10 cellular contexts compared by ENCODE assay signal in the genomic region with DNA sequence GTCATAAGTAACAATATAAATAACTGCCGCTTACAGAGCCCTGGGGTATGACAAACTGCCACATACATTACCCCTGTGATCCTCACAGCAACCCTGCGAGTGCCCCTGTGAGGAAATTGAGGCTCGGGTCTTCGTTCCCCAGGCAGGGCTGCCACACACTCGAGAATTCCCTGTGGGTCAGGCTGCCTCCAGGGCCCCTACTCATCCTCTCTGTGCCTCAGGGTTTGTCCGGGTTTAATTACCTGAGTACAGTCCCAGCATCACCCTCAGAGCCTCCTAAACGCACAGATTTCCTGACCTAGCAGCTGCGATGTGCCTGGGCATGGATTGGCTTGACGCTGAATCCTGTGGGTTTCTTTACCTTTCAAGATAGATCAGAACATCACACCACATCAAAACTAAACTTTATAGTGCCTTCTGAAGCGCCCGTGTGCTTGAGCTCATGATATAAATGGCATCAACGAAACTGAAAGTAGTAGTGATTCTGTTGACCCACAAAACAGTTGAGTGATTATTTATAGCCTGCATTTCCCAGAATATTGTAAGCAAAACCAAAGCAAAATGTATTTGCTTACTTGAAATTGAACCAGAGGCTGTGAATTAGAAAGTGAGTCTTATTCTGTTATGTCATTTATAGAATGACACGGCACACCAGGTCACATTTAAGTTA. TPM values are rescaled to one million over a fixed set of nuclear protein-coding genes. Genes with fewer than 3 reads are reported as not detected.
DNase-seq lines count a peak whose midpoint lies in the region; ATAC-seq and TF ChIP-seq lines count a peak whose summit lies in the region.
"Had no signal": no experiment of that assay in that cellular context is flagged by ENCODE, and none has a peak within 500 bp of the region (broad histone marks: within the 10 kb centered on the region; RNA-seq: fewer than 3 reads in every experiment).

No MANE protein-coding gene starts in this region.

- no peaks in the 10 kb centered on the region for H3F3A ChIP-seq in GM23248 (ENCODE audit: insufficient read depth)

- no peak overlapping the region for H3K4me2 ChIP-seq in GM23248 (ENCODE audit: unreplicated experiment)

- 65 to 72% methylated on average over 13 of the region's 13 CpGs for WGBS in GM23248 (ENCODE audit: low coverage in 1 of 2, low lambda C conversion rate in 2 of 2, missing lambda C conversion rate in 2 of 2), 2 experiments

- H3K27ac Mint-ChIP-seq in T-helper 17 cell = peak overlapping the region; percentile 93

- peak overlapping the region; percentile 86 for H3K4me3 Mint-ChIP-seq in T-helper 17 cell
- H3K4me3 Mint-ChIP-seq: nephron had no signal

- H3K9me3 ChIP-seq in T-helper 17 cell (ENCODE audit: control insufficient read depth, low read length, poor library complexity, severe bottlenecking) (no peaks in the 10 kb centered on the region), MG63 (no peaks in the 10 kb centered on the region), GM23248 (ENCODE audit: low read depth) (no peaks in the 10 kb centered on the region)
- H3K9me3 ChIP-seq: SJSA1 had no signal

- no peaks in the 10 kb centered on the region for H3K79me2 ChIP-seq in GM23248 (ENCODE audit: insufficient read depth)

- H3K36me3 Mint-ChIP-seq in T-helper 17 cell (ENCODE audit: low read depth) = no peaks in the 10 kb centered on the region

- H3K36me3 ChIP-seq in brain microvascular endothelial cell (replicated peaks) (no peaks in the 10 kb centered on the region), MG63 (no peaks in the 10 kb centered on the region), GM23248 (ENCODE audit: low read depth) (no peaks in the 10 kb centered on the region)
- H3K36me3 ChIP-seq: SJSA1 had no signal

- H3K27me3 Mint-ChIP-seq in T-helper 17 cell = no peaks in the 10 kb centered on the region

- H3K4me1 ChIP-seq in GM23248 (ENCODE audit: insufficient read depth) = 0 out of 2 replicates have a peak, but pooled peaks cover 5% of the 10 kb centered on the region

- ATAC-seq in T-helper 17 cell = peak; percentile 92

- H3K4me1 Mint-ChIP-seq in T-helper 17 cell = peaks cover 33% of the 10 kb centered on the region

- H3K27me3 ChIP-seq in brain microvascular endothelial cell (replicated peaks) (no peaks in the 10 kb centered on the region), MG63 (no peaks in the 10 kb centered on the region), GM23248 (replicated peaks; ENCODE audit: insufficient read depth) (peaks cover 9% of the 10 kb centered on the region; the same call in 1 of the 2 replicates)
- H3K27me3 ChIP-seq: SJSA1 had no signal

- H3K27ac ChIP-seq in brain microvascular endothelial cell (no peak overlapping the region), GM23248 (no peak overlapping the region)
- H3K27ac ChIP-seq: SJSA1 had no signal

- TF ChIP-seq CTCF in brain microvascular endothelial cell (IDR thresholded peaks at IDR 0.05; ENCODE audit: low read depth, low read length, missing control alignments) = no peak

- H3K9ac ChIP-seq in GM23248 = no peak overlapping the region

- in situ Hi-C loops in brain microvascular endothelial cell (cut with HindIII; ENCODE audit: low pct_ligation_motif_present, low sequenced_read_pairs) (no loop called here), GM23248 (cut with MboI) (no loop called here)

- H3K4me3 ChIP-seq in brain microvascular endothelial cell (ENCODE audit: low read depth, low read length) (no peak overlapping the region), MG63 (no peak overlapping the region), GM23248 (no peak overlapping the region)
- H3K4me3 ChIP-seq: SJSA1 had no signal

- H2AFZ ChIP-seq in GM23248 = no peak overlapping the region

- no peaks in the 10 kb centered on the region for H4K20me1 ChIP-seq in GM23248 (ENCODE audit: insufficient read depth)

- H3K9me2 ChIP-seq in GM23248 (ENCODE audit: insufficient read depth) = no peaks in the 10 kb centered on the region

- DNase-seq in NCI-H2196 (lab: John Stamatoyannopoulos, UW; ENCODE audit: unreplicated experiment) = peak; percentile 22
- DNase-seq in NCI-H2196 treated with DMSO at 0.1 percent for 48 hours (lab: John Stamatoyannopoulos, UW; ENCODE audit: unreplicated experiment) = no peak
- DNase-seq in T-helper 17 cell = peak in 2 of 3 donors; percentile 32 to 37
- DNase-seq in effector CD4-positive, alpha-beta T cell = peak; percentile 40
- DNase-seq in stimulated activated CD4-positive, alpha-beta T cell treated with anti-CD3 and anti-CD28 coated beads, Interleukin-2, amount 100 ng/mL, for 48 hours = peak; percentile 32 to 36
- DNase-seq in brain microvascular endothelial cell = no peak
- DNase-seq in MG63 = no peak
- DNase-seq in GM23248 = no peak

RNA-seq across cellular contexts. Expression of a gene that starts 14.0 kb away (rescaled TPM):
- 10 to 100 TPM; 21.0 to 24.0 TPM for total RNA-seq in T-helper 17 cell
- total RNA-seq in MG63 (2014; rRNA removed; shearing (Covaris generic); ENCODE audit: low replicate concordance) = 2.1 and 5.0 TPM in 2 replicates
- not detected in 2 replicates for total RNA-seq in GM23248 (2014; rRNA removed; shearing (Covaris generic))
- polyA plus RNA-seq in GM23248 (2016; fragmentation: Nextera tagmentation; extraction: Ambion mirVana) = 0.23 TPM in 1 of 2 replicates, not detected in the other

RNA-seq across cellular contexts. Expression of a gene that starts 31.6 kb away (rescaled TPM):
- total RNA-seq in T-helper 17 cell = under 1 TPM in 1 of 2 donors, not detected in 1; 0.47 TPM
- not detected in 2 replicates for total RNA-seq in MG63 (2014; rRNA removed; shearing (Covaris generic); ENCODE audit: low replicate concordance)
- total RNA-seq in GM23248 (2014; rRNA removed; shearing (Covaris generic)) = 0.32 TPM in 1 of 2 replicates, not detected in the other
- 0.14 TPM in 1 of 2 replicates, not detected in the other for polyA plus RNA-seq in GM23248 (2016; fragmentation: Nextera tagmentation; extraction: Ambion mirVana)
- total RNA-seq: SJSA1 had no signal

Comparison
In these comparisons a context has a peak if more than half of its experiments do, and no peak if none do; other contexts are left out.
1. DNase-seq: peak in NCI-H2196 (single experiment), T-helper 17 cell (2 of 3), effector CD4-positive, alpha-beta T cell (single experiment) and stimulated activated CD4-positive, alpha-beta T cell treated with anti-CD3 and anti-CD28 coated beads, Interleukin-2, amount 100 ng/mL, for 48 hours (2 of 2); none in NCI-H2196 treated with DMSO at 0.1 percent for 48 hours (single experiment), brain microvascular endothelial cell (single experiment), MG63 (single experiment) and GM23248 (single experiment).